23 cellular contexts compared by ENCODE assay signal in the genomic region with DNA sequence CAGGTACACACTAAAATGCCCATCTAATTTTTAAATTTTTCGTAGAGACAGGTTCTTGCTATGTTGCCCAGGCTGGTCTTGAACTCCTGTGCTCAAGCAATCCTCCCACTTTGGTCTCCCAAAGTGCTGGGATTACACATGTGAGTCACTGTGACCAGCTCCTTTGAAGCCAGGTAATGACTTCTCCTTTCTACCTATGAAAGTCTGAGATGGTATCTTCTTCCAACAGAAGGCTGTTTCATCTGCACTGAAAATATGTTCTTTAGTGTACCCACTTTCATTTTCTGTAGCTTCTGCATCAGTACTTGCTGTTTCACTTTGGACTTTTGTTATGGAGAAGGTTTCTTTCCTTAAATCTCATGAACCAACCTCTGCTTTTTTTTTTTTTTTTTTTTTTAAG. TPM values are rescaled to one million over a fixed set of nuclear protein-coding genes. Genes with fewer than 3 reads are reported as not detected.
A peak's percentile ranks its signal among the peaks of the same experiment; 100 is the strongest.
DNase-seq lines count a peak whose midpoint lies in the region; ATAC-seq lines count a peak whose summit lies in the region.
"Had no signal": no experiment of that assay in that cellular context is flagged by ENCODE, and none has a peak within 500 bp of the region (broad histone marks: within the 10 kb centered on the region; RNA-seq: fewer than 3 reads in every experiment).

No MANE protein-coding gene starts in this region.

- H3K4me3 Mint-ChIP-seq in activated CD4-positive, alpha-beta memory T cell treated with anti-CD3 and anti-CD28 coated beads, Interleukin-2, amount 10 ng/mL, durations not matched to agents 7 days and 5 days = no peak overlapping the region
- H3K4me3 Mint-ChIP-seq in stimulated activated naive CD8-positive, alpha-beta T cell treated with anti-CD3 and anti-CD28 coated beads, Interleukin-15, amount 100 ng/mL, for 72 hours = no peak overlapping the region
- H3K4me3 Mint-ChIP-seq: effector memory CD8-positive, alpha-beta T cell; neural crest cell had no signal

- H3K27me3 Mint-ChIP-seq in activated CD4-positive, alpha-beta memory T cell treated with anti-CD3 and anti-CD28 coated beads, Interleukin-2, amount 10 ng/mL, durations not matched to agents 7 days and 5 days = no peaks in the 10 kb centered on the region
- no peaks in the 10 kb centered on the region for H3K27me3 Mint-ChIP-seq in stimulated activated naive CD8-positive, alpha-beta T cell treated with anti-CD3 and anti-CD28 coated beads, Interleukin-15, amount 100 ng/mL, for 72 hours
- H3K27me3 Mint-ChIP-seq: CD4-positive, CD25-positive, alpha-beta regulatory T cell; effector memory CD8-positive, alpha-beta T cell had no signal

- peaks cover 25% of the 10 kb centered on the region for H3K4me1 Mint-ChIP-seq in activated CD4-positive, alpha-beta memory T cell treated with anti-CD3 and anti-CD28 coated beads, Interleukin-2, amount 10 ng/mL, durations not matched to agents 7 days and 5 days
- H3K4me1 Mint-ChIP-seq in stimulated activated naive CD8-positive, alpha-beta T cell treated with anti-CD3 and anti-CD28 coated beads, Interleukin-15, amount 100 ng/mL, for 72 hours = peaks cover 18% of the 10 kb centered on the region
- H3K4me1 Mint-ChIP-seq: neural crest cell had no signal

- POLR2A ChIA-PET in activated CD4-positive, alpha-beta memory T cell treated with anti-CD3 and anti-CD28 coated beads, Interleukin-2, amount 10 ng/mL, durations not matched to agents 7 days and 5 days (lab: Charles Lee) = interaction anchor here (0.7 to 3.4 kb wide), 6 partner anchors 9 to 40 kb away, joined by 3 to 38 read pairs (median 4); a partner anchor contains a TSS

- H3K27ac Mint-ChIP-seq in activated naive CD4-positive, alpha-beta T cell treated with anti-CD3 and anti-CD28 coated beads, Interleukin-2, amount 50 U/mL, for 72 hours = peak overlapping the region in 1 of 2 donors; percentile 74
- H3K27ac Mint-ChIP-seq in activated CD4-positive, alpha-beta memory T cell treated with anti-CD3 and anti-CD28 coated beads, Interleukin-2, amount 10 ng/mL, durations not matched to agents 7 days and 5 days = peak overlapping the region; percentile 52
- peak overlapping the region; percentile 20 to 83 for H3K27ac Mint-ChIP-seq in stimulated activated naive CD8-positive, alpha-beta T cell treated with anti-CD3 and anti-CD28 coated beads, Interleukin-15, amount 100 ng/mL, for 72 hours
- H3K27ac Mint-ChIP-seq: effector memory CD8-positive, alpha-beta T cell had no signal

- H3K9me3 Mint-ChIP-seq in activated naive CD4-positive, alpha-beta T cell treated with anti-CD3 and anti-CD28 coated beads, Interleukin-2, amount 50 U/mL, for 72 hours = no peaks in the 10 kb centered on the region
- no peaks in the 10 kb centered on the region for H3K9me3 Mint-ChIP-seq in activated CD4-positive, alpha-beta memory T cell treated with anti-CD3 and anti-CD28 coated beads, Interleukin-2, amount 10 ng/mL, durations not matched to agents 7 days and 5 days
- H3K9me3 Mint-ChIP-seq in stimulated activated naive CD8-positive, alpha-beta T cell treated with anti-CD3 and anti-CD28 coated beads, Interleukin-15, amount 100 ng/mL, for 72 hours = no peaks in the 10 kb centered on the region
- H3K9me3 Mint-ChIP-seq: CD4-positive, CD25-positive, alpha-beta regulatory T cell; effector memory CD8-positive, alpha-beta T cell; neural crest cell had no signal

- peaks cover 0 to 25% of the 10 kb centered on the region in 2 donors for H3K36me3 Mint-ChIP-seq in activated naive CD4-positive, alpha-beta T cell treated with anti-CD3 and anti-CD28 coated beads, Interleukin-2, amount 50 U/mL, for 72 hours
- peaks cover 42% of the 10 kb centered on the region for H3K36me3 Mint-ChIP-seq in activated CD4-positive, alpha-beta memory T cell treated with anti-CD3 and anti-CD28 coated beads, Interleukin-2, amount 10 ng/mL, durations not matched to agents 7 days and 5 days (ENCODE audit: low read depth)
- H3K36me3 Mint-ChIP-seq: CD4-positive, CD25-positive, alpha-beta regulatory T cell had no signal

- peak; percentile 97 to 99 for ATAC-seq in activated naive CD4-positive, alpha-beta T cell treated with anti-CD3 and anti-CD28 coated beads, Interleukin-2, amount 50 U/mL, for 72 hours
- ATAC-seq in HG02763 (IDR thresholded peaks at IDR 0.05; ENCODE audit: unreplicated experiment) = peak; percentile 48
- ATAC-seq in stimulated activated naive CD8-positive, alpha-beta T cell treated with anti-CD3 and anti-CD28 coated beads, Interleukin-15, amount 100 ng/mL, for 72 hours = peak; percentile 76
- ATAC-seq: effector memory CD8-positive, alpha-beta T cell; heart right ventricle; right lobe of liver had no signal

- CTCF ChIA-PET in activated CD4-positive, alpha-beta memory T cell treated with anti-CD3 and anti-CD28 coated beads, Interleukin-2, amount 10 ng/mL, durations not matched to agents 7 days and 5 days (lab: Charles Lee) = interaction anchor here (0.7 to 1.7 kb wide), 3 partner anchors 9 to 541 kb away, joined by 3 to 8 read pairs (median 6); a partner anchor contains a TSS

- DNase-seq in activated naive CD4-positive, alpha-beta T cell treated with anti-CD3 and anti-CD28 coated beads, Interleukin-2, amount 50 U/mL, for 72 hours (ENCODE audit: low spot score in 2 of 2) = no peak
- no peak for DNase-seq in activated naive CD4-positive, alpha-beta T cell treated with Interleukin-2 at 50 U/mL for 16 hours
- DNase-seq in activated CD4-positive, alpha-beta memory T cell treated with anti-CD3 and anti-CD28 coated beads, Interleukin-2, amount 10 ng/mL, durations not matched to agents 7 days and 5 days = no peak
- no peak for DNase-seq in stimulated activated naive CD8-positive, alpha-beta T cell treated with anti-CD3 and anti-CD28 coated beads, Interleukin-15, amount 100 ng/mL, for 72 hours
- DNase-seq in DMS 273 (lab: John Stamatoyannopoulos, UW; ENCODE audit: unreplicated experiment) (no peak), A172 (ENCODE audit: low spot score) (no peak)
- DNase-seq: activated effector memory CD4-positive, alpha-beta T cell treated with Interleukin-2 at 50 U/mL for 16 hours; amygdala; colonic mucosa; effector memory CD8-positive, alpha-beta T cell; foreskin fibroblast; GOT3; heart right ventricle; KBM-7; NCI-H1436 treated with DMSO at 0.1 percent for 48 hours; NCI-H2171; NCI-H524; right lobe of liver; stimulated activated CD4-positive, alpha-beta T cell treated with anti-CD3 and anti-CD28 coated beads, Interleukin-12 subunit alpha, Interleukin-12 subunit beta, amount 100 ng/mL, for 4 hours; stomach had no signal

RNA-seq across cellular contexts. Expression of a gene that starts 8.8 kb away (rescaled TPM):
- total RNA-seq in activated naive CD4-positive, alpha-beta T cell treated with anti-CD3 and anti-CD28 coated beads, Interleukin-2, amount 50 U/mL, for 72 hours = 10 to 100 TPM; 10.5 to 13.1 TPM
- 10 to 100 TPM; 15.2 to 15.4 TPM for total RNA-seq in activated CD4-positive, alpha-beta memory T cell treated with anti-CD3 and anti-CD28 coated beads, Interleukin-2, amount 10 ng/mL, durations not matched to agents 7 days and 5 days
- total RNA-seq in A172 (2014; rRNA removed; shearing (Covaris generic)) = 38.0 and 41.6 TPM in 2 replicates

RNA-seq across cellular contexts. Expression of a gene that starts 9.1 kb away (rescaled TPM):
- total RNA-seq in activated naive CD4-positive, alpha-beta T cell treated with anti-CD3 and anti-CD28 coated beads, Interleukin-2, amount 50 U/mL, for 72 hours = 100 to 1,000 TPM; 181 to 391 TPM
- total RNA-seq in activated CD4-positive, alpha-beta memory T cell treated with anti-CD3 and anti-CD28 coated beads, Interleukin-2, amount 10 ng/mL, durations not matched to agents 7 days and 5 days = 100 to 1,000 TPM; 243 to 251 TPM
- total RNA-seq in A172 (2014; rRNA removed; shearing (Covaris generic)) = 182 and 215 TPM in 2 replicates

Comparison
In these comparisons a context has a peak if more than half of its experiments do, and no peak if none do; other contexts are left out.
1. ATAC-seq: peak in every context shown above with its lines; median percentile 98 in activated naive CD4-positive, alpha-beta T cell treated with anti-CD3 and anti-CD28 coated beads, Interleukin-2, amount 50 U/mL, for 72 hours; 76 in stimulated activated naive CD8-positive, alpha-beta T cell treated with anti-CD3 and anti-CD28 coated beads, Interleukin-15, amount 100 ng/mL, for 72 hours; 48 in HG02763.